In the genomic region with DNA sequence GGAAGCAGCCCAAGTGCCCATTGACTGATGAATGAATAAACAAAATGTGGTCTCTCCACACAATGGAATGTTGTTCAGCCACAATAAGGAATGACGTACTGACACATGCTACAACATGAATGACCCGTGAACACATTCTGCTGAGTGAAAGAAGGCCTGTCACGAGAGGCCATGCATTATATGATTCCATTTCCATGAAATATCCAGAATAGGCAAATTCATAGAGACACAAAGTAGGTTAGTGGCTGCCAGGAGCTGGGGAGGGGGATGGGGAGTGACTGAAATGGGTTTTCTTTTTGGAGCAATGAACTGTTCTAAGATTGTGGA, we compare ENCODE assay signal across 8 cellular contexts. TPM values are rescaled to one million over a fixed set of nuclear protein-coding genes. Genes with fewer than 3 reads are reported as not detected.
DNase-seq lines count a peak whose midpoint lies in the region; ATAC-seq and TF ChIP-seq lines count a peak whose summit lies in the region.

No MANE protein-coding gene starts in this region.

- H3K9me3 Mint-ChIP-seq in osteocyte (ENCODE audit: unreplicated experiment), result no peaks in the 10 kb centered on the region
- H3K9me3 Mint-ChIP-seq in naive thymus-derived CD8-positive, alpha-beta T cell, result no peaks in the 10 kb centered on the region

- ATAC-seq in naive thymus-derived CD8-positive, alpha-beta T cell, result no peak
- no peak for ATAC-seq in GM18861 (IDR thresholded peaks at IDR 0.05; ENCODE audit: unreplicated experiment)

- TF ChIP-seq POLR2A in lower leg skin (IDR thresholded peaks at IDR 0.05), result no peak

- no peak for TF ChIP-seq CTCF in lower leg skin (IDR thresholded peaks at IDR 0.05)
- no peak for TF ChIP-seq CTCF in osteocyte (IDR thresholded peaks at IDR 0.05)

- peaks cover 11% of the 10 kb centered on the region for H3K4me1 Mint-ChIP-seq in osteocyte (ENCODE audit: unreplicated experiment)
- H3K4me1 Mint-ChIP-seq in naive thymus-derived CD8-positive, alpha-beta T cell, result peaks cover 14 to 52% (median 20%) of the 10 kb centered on the region in 4 donors

- intact Hi-C loops in lower leg skin (cut with DNase I; ENCODE audit: low total_unique reads), result no loop called here

- no peak overlapping the region for H3K4me3 ChIP-seq in lower leg skin (ENCODE audit: low read depth, poor library complexity, severe bottlenecking)

- in situ Hi-C loops in T47D (cut with HindIII; ENCODE audit: low pct_unique_long_range_greater_than_20kb, low sequenced_read_pairs), result no loop called here

- WGBS in lower leg skin, 2 donors, result 52% methylated on average over 3 of the region's 3 CpGs

- POLR2A ChIA-PET in naive thymus-derived CD8-positive, alpha-beta T cell (lab: Charles Lee), result interaction anchor here (1.0 kb wide), 1 partner anchor 53 kb away, joined by 3 read pairs; a partner anchor contains a TSS

- no peak overlapping the region for H3K27ac Mint-ChIP-seq in osteocyte (ENCODE audit: unreplicated experiment)
- H3K27ac Mint-ChIP-seq in naive thymus-derived CD8-positive, alpha-beta T cell, result peak overlapping the region in 5 of 10 donors; percentile 30 to 86 (median 56)

- H3K4me3 Mint-ChIP-seq in osteocyte (ENCODE audit: unreplicated experiment), result no peak overlapping the region
- H3K4me3 Mint-ChIP-seq in naive thymus-derived CD8-positive, alpha-beta T cell, result no peak overlapping the region

- H3K36me3 Mint-ChIP-seq in osteocyte (ENCODE audit: unreplicated experiment), result peaks cover 27% of the 10 kb centered on the region
- peaks cover 0 to 66% (median 6%) of the 10 kb centered on the region in 3 donors for H3K36me3 Mint-ChIP-seq in naive thymus-derived CD8-positive, alpha-beta T cell

- H3K27me3 Mint-ChIP-seq in osteocyte (ENCODE audit: unreplicated experiment), result no peaks in the 10 kb centered on the region
- H3K27me3 Mint-ChIP-seq in naive thymus-derived CD8-positive, alpha-beta T cell, result no peaks in the 10 kb centered on the region

- DNase-seq in NCI-H510A treated with DMSO at 0.1 percent for 48 hours (lab: John Stamatoyannopoulos, UW) (peak; percentile 24), NCI-H510A (lab: John Stamatoyannopoulos, UW) (no peak), T47D (ENCODE audit: low read depth in 1 of 2, low spot score in 1 of 2) (peak; percentile 53 to 88), lower leg skin (ENCODE audit: low spot score in 2 of 2) (peak; percentile 59 to 66), ureter (ENCODE audit: low spot score) (peak; percentile 71), osteocyte (ENCODE audit: extremely low spot score, unreplicated experiment) (no peak)
- DNase-seq in naive thymus-derived CD8-positive, alpha-beta T cell, result no peak

RNA-seq across cellular contexts. Expression of a gene that starts 41.4 kb away (rescaled TPM):
- 100 to 1,000 TPM; 177 to 182 (median 180) TPM for total RNA-seq in lower leg skin
- total RNA-seq in ureter, result 28.5 TPM
- total RNA-seq in osteocyte, result 34.8 and 35.4 TPM in 2 replicates
- total RNA-seq in naive thymus-derived CD8-positive, alpha-beta T cell, result 10 to 100 TPM; 28.3 to 29.1 TPM
- polyA plus RNA-seq in naive thymus-derived CD8-positive, alpha-beta T cell, result 10 to 100 TPM in 2 of 3 donors, 1 to 10 TPM in 1; 5.9 to 20.1 (median 10.1) TPM

RNA-seq across cellular contexts. Expression of a gene that starts 53.3 kb away (rescaled TPM):
- total RNA-seq in lower leg skin, result 10 to 100 TPM; 49.2 to 71.5 (median 54.4) TPM
- 11.9 TPM for total RNA-seq in ureter
- total RNA-seq in osteocyte, result 6.4 and 7.4 TPM in 2 replicates
- 1 to 10 TPM; 8.6 to 9.3 TPM for total RNA-seq in naive thymus-derived CD8-positive, alpha-beta T cell
- polyA plus RNA-seq in naive thymus-derived CD8-positive, alpha-beta T cell, result 1 to 10 TPM; 4.4 to 8.5 (median 5.1) TPM

Comparison
In these comparisons a context has a peak if more than half of its experiments do, and no peak if none do; other contexts are left out.
1. DNase-seq: peak in NCI-H510A treated with DMSO at 0.1 percent for 48 hours (single experiment), T47D (2 of 2), lower leg skin (2 of 2) and ureter (single experiment); none in NCI-H510A (single experiment), osteocyte (single experiment) and naive thymus-derived CD8-positive, alpha-beta T cell (0 of 10).